ENCODE assay signal across 27 cellular contexts in genomic region chr1:192632641-192633532, GRCh38. TPM values are rescaled to one million over a fixed set of nuclear protein-coding genes. Genes with fewer than 3 reads are reported as not detected.
DNase-seq lines count a peak whose midpoint lies in the region; ATAC-seq, FAIRE-seq and TF ChIP-seq lines count a peak whose summit lies in the region.
"Had no signal": no experiment of that assay in that cellular context is flagged by ENCODE, and none has a peak within 500 bp of the region (broad histone marks: within the 10 kb centered on the region; RNA-seq: fewer than 3 reads in every experiment).

No MANE protein-coding gene starts in this region.

- RAD21 ChIA-PET in GM12878 (lab: Charles Lee; ENCODE audit: unreplicated experiment) = interaction anchor here (1.0 kb wide), 1 partner anchor 16 kb away, joined by 3 read pairs; no protein-coding TSS in a partner anchor

- H3K27me3 ChIP-seq in GM23338 (ENCODE audit: insufficient read depth) = no peaks in the 10 kb centered on the region
- peaks cover 0 to 5% of the 10 kb centered on the region in 2 experiments; a peak in 2 of 4 replicates for H3K27me3 ChIP-seq in GM12878 (replicated peaks in 1 of 2; ENCODE audit: control insufficient read depth in 2 of 2, insufficient read depth in 2 of 2, low read length in 1 of 2)
- H3K27me3 ChIP-seq in neuron (ENCODE audit: insufficient read depth, low read length) = no peaks in the 10 kb centered on the region
- no peaks in the 10 kb centered on the region for H3K27me3 ChIP-seq in suprapubic skin
- H3K27me3 ChIP-seq: tibial artery had no signal

- no peak for TF ChIP-seq CTCF in GM23338 (conservative IDR thresholded peaks at IDR 0.05; ENCODE audit: low read depth in 2 of 2)
- no peak for TF ChIP-seq CTCF in GM12878 (IDR thresholded peaks at IDR 0.05 in 2 of 3, conservative IDR thresholded peaks at IDR 0.05 in 1 of 3; ENCODE audit: control insufficient read depth in 2 of 3, extremely low read depth in 1 of 3, insufficient read depth in 1 of 3, low read depth in 3 of 3, low read length in 3 of 3)
- no peak for TF ChIP-seq CTCF in suprapubic skin (IDR thresholded peaks at IDR 0.05)

- H3K9me3 ChIP-seq in GM12878 (replicated peaks; ENCODE audit: control insufficient read depth, insufficient read depth, low read length) (no peaks in the 10 kb centered on the region), neuron (ENCODE audit: low read length) (no peaks in the 10 kb centered on the region), suprapubic skin (no peaks in the 10 kb centered on the region)
- H3K9me3 ChIP-seq: prostate gland, tibial artery had no signal

- no peaks in the 10 kb centered on the region for H4K20me1 ChIP-seq in GM23338 (replicated peaks; ENCODE audit: insufficient read depth)
- no peaks in the 10 kb centered on the region for H4K20me1 ChIP-seq in GM12878 (ENCODE audit: control insufficient read depth, insufficient read depth)

- peaks cover 12% of the 10 kb centered on the region for H3K4me1 Mint-ChIP-seq in GM23338
- H3K4me1 Mint-ChIP-seq: naive thymus-derived CD8-positive, alpha-beta T cell had no signal

- TF ChIP-seq EP300 in GM12878 (IDR thresholded peaks at IDR 0.05; ENCODE audit: borderline replicate concordance in 1 of 2, control insufficient read depth in 1 of 2, low read depth in 2 of 2, low read length in 2 of 2) (no peak), suprapubic skin (IDR thresholded peaks at IDR 0.05) (no peak)

- H3K27ac Mint-ChIP-seq in GM23338 = no peak overlapping the region
- H3K27ac Mint-ChIP-seq: CD4-positive, alpha-beta T cell; naive thymus-derived CD8-positive, alpha-beta T cell had no signal

- H3K79me2 ChIP-seq in GM23338 (replicated peaks; ENCODE audit: insufficient read depth) (no peaks in the 10 kb centered on the region), GM12878 (ENCODE audit: control insufficient read depth, insufficient read depth, low read length) (no peaks in the 10 kb centered on the region)

- H3K9me3 Mint-ChIP-seq in GM23338 = no peaks in the 10 kb centered on the region
- H3K9me3 Mint-ChIP-seq: CD4-positive, alpha-beta T cell; naive thymus-derived CD8-positive, alpha-beta T cell had no signal

- no peaks in the 10 kb centered on the region for H3K36me3 ChIP-seq in GM23338 (ENCODE audit: insufficient read depth)
- H3K36me3 ChIP-seq in GM12878 (ENCODE audit: control insufficient read depth in 2 of 2, insufficient read depth in 2 of 2, low read length in 1 of 2) = no peaks in the 10 kb centered on the region; a peak in 1 of 4 replicates
- H3K36me3 ChIP-seq in neuron (ENCODE audit: insufficient read depth, low read length) = no peaks in the 10 kb centered on the region
- H3K36me3 ChIP-seq in suprapubic skin = no peaks in the 10 kb centered on the region
- H3K36me3 ChIP-seq: prostate gland, tibial artery had no signal

- H3K36me3 Mint-ChIP-seq in GM23338 (ENCODE audit: low read depth) = no peaks in the 10 kb centered on the region
- H3K36me3 Mint-ChIP-seq: naive thymus-derived CD8-positive, alpha-beta T cell had no signal

- H3K4me3 Mint-ChIP-seq in GM23338 = no peak overlapping the region
- H3K4me3 Mint-ChIP-seq: CD4-positive, alpha-beta T cell; naive thymus-derived CD8-positive, alpha-beta T cell had no signal

- peak; percentile 27 for DNase-seq in GM23338 (ENCODE audit: low spot score)
- peak; percentile 47 for DNase-seq in NCI-H526 treated with DMSO at 0.1 percent for 48 hours (lab: John Stamatoyannopoulos, UW)
- DNase-seq in GM12878 (ENCODE audit: low read depth, low spot score) = no peak
- DNase-seq in NCI-H2107 (lab: John Stamatoyannopoulos, UW) = no peak
- DNase-seq in suprapubic skin (ENCODE audit: low spot score in 2 of 2) = no peak
- DNase-seq: activated CD4-positive, alpha-beta T cell treated with anti-CD3 and anti-CD28 coated beads for 48 hours; CD4-positive, alpha-beta T cell; DMS 273 treated with DMSO at 0.1 percent for 48 hours; GDM1; hypothalamus; KG1; mammary epithelial cell; MV-4-11; naive thymus-derived CD8-positive, alpha-beta T cell; NCI-H187; NCI-H345; NK-92 treated with Interleukin-12 subunit alpha and Interleukin-12 subunit beta, amount 100 ng/mL, for 24 hours; RPMI8226; small intestine; stimulated activated CD4-positive, alpha-beta T cell treated with anti-CD3 and anti-CD28 coated beads, Interleukin-4, amount 100 ng/mL, for 1 hour; stimulated activated naive CD8-positive, alpha-beta T cell treated with anti-CD3 and anti-CD28 coated beads, Interleukin-15, Interleukin-2, amounts not matched to agents 100 U/mL and 50 U/mL, for 24 hours; tibial artery had no signal

- CTCF ChIA-PET in GM12878 (lab: Yijun Ruan, JAX) = interaction anchor here (0.6 to 1.4 kb wide), 4 partner anchors 22 to 174 kb away, joined by 3 to 4 read pairs (median 4); no protein-coding TSS in a partner anchor

- no peaks in the 10 kb centered on the region for H3K9me2 ChIP-seq in GM23338 (ENCODE audit: insufficient read depth)

- H3K4me1 ChIP-seq in GM23338 (ENCODE audit: insufficient read depth) = no peaks in the 10 kb centered on the region
- no peaks in the 10 kb centered on the region for H3K4me1 ChIP-seq in GM12878 (ENCODE audit: control insufficient read depth, insufficient read depth, low read length)
- H3K4me1 ChIP-seq in neuron (ENCODE audit: insufficient read depth, low read length) = peaks cover 18% of the 10 kb centered on the region
- no peaks in the 10 kb centered on the region for H3K4me1 ChIP-seq in suprapubic skin
- H3K4me1 ChIP-seq: prostate gland had no signal

- no peaks in the 10 kb centered on the region for H3F3A ChIP-seq in GM23338 (replicated peaks; ENCODE audit: low read depth)

- POLR2A ChIA-PET in GM12878 (lab: Charles Lee) = no interaction called here

- no peak for FAIRE-seq in GM12878 (lab: Jason Lieb, UNC)
- FAIRE-seq: keratinocyte, small intestine had no signal

- intact Hi-C loops in GM12878 (cut with micrococcal nuclease; ENCODE audit: unreplicated experiment) = no loop called here

- ATAC-seq in GM23338 (peak; percentile 77), GM12878 (0 out of 3 replicates have a peak, but pooled peaks have one; percentile 24), HG02840 (IDR thresholded peaks at IDR 0.05; ENCODE audit: low FRiP score, unreplicated experiment) (no peak), HG03565 (IDR thresholded peaks at IDR 0.05; ENCODE audit: unreplicated experiment) (no peak)
- ATAC-seq: naive thymus-derived CD8-positive, alpha-beta T cell; stimulated activated naive CD8-positive, alpha-beta T cell treated with anti-CD3 and anti-CD28 coated beads, Interleukin-15, Interleukin-2, amounts not matched to agents 100 U/mL and 50 U/mL, for 24 hours had no signal

- no peak overlapping the region for H3K9ac ChIP-seq in GM12878 (ENCODE audit: control insufficient read depth, insufficient read depth, low read length)

- H2AFZ ChIP-seq in GM23338 (no peak overlapping the region), GM12878 (ENCODE audit: control insufficient read depth, low read depth, low read length) (no peak overlapping the region), neuron (ENCODE audit: low read depth, low read length) (peak overlapping the region; percentile 51)

- no peaks in the 10 kb centered on the region for H3K27me3 Mint-ChIP-seq in GM23338 (ENCODE audit: insufficient read depth, low read depth, poor library complexity)
- H3K27me3 Mint-ChIP-seq: CD4-positive, alpha-beta T cell had no signal

- SMC1A ChIA-PET in GM12878 (lab: Charles Lee; ENCODE audit: uncharacterized antibody, unreplicated experiment) = interaction anchor here (1.2 to 1.7 kb wide), 2 partner anchors 17 to 155 kb away, joined by 3 to 4 read pairs; no protein-coding TSS in a partner anchor

- TF ChIP-seq RAD21 in GM12878 (IDR thresholded peaks at IDR 0.05; ENCODE audit: insufficient read depth, low read depth, low read length) = no peak

- H3K27ac ChIP-seq in GM23338 (ENCODE audit: low read depth) = no peak overlapping the region
- no peak overlapping the region for H3K27ac ChIP-seq in GM12878 (ENCODE audit: control insufficient read depth, insufficient read depth)
- H3K27ac ChIP-seq in suprapubic skin = no peak overlapping the region
- H3K27ac ChIP-seq: prostate gland, tibial artery had no signal

- no peak overlapping the region for H3K4me2 ChIP-seq in GM23338
- no peak overlapping the region for H3K4me2 ChIP-seq in GM12878 (ENCODE audit: control insufficient read depth, insufficient read depth)

- no peak overlapping the region for H3K4me3 ChIP-seq in GM23338
- no peak overlapping the region for H3K4me3 ChIP-seq in GM12878
- H3K4me3 ChIP-seq in neuron (ENCODE audit: low read length) = no peak overlapping the region
- no peak overlapping the region for H3K4me3 ChIP-seq in suprapubic skin
- H3K4me3 ChIP-seq: prostate gland, tibial artery had no signal

- 46% methylated on average over 6 of the region's 6 CpGs for WGBS in GM12878 (ENCODE audit: insufficient coverage, insufficient replicate concordance, low lambda C conversion rate, missing lambda C conversion rate)
- 73% methylated on average over 6 of the region's 6 CpGs for WGBS in suprapubic skin

- no peak for TF ChIP-seq POLR2A in GM12878 (IDR thresholded peaks at IDR 0.05; ENCODE audit: low read depth, low read length)
- no peak for TF ChIP-seq POLR2A in suprapubic skin (IDR thresholded peaks at IDR 0.05)

- no TSS peak for BruUV-seq in GM12878 (replicated peaks; lab: Mats Ljungman, UMichigan)

- in situ Hi-C loops in GM12878 (cut with MboI) = no loop called here

RNA-seq across cellular contexts. Expression of gene RGS13, which starts 3.1 kb away (rescaled TPM):
- not detected in 2 replicates for total RNA-seq in GM23338 (2014; rRNA removed; shearing (Covaris generic))
- polyA plus RNA-seq in GM23338 (2016; fragmentation: Nextera tagmentation; extraction: Ambion mirVana) = not detected in 2 replicates
- 2.9 and 3.3 TPM in 2 replicates for total RNA-seq in GM12878 (2013; cell fraction: nucleolus; rRNA removed)
- total RNA-seq in GM12878 (2014; rRNA removed) = 0.23 and 0.33 TPM in 2 replicates
- total RNA-seq in GM12878 (2014; rRNA removed; fragmentation: Illumina TruSeq; extraction: Trizol) = 0.28 and 0.36 TPM in 2 replicates
- total RNA-seq in GM12878 (2021) = 0.23 and 0.29 TPM in 2 replicates
- 0.17 TPM for polyA plus RNA-seq in GM12878 (2011; ENCODE audit: low read depth)
- polyA plus RNA-seq in GM12878 (2011; rRNA removed) = 16.0 and 33.6 TPM in 2 replicates
- polyA plus RNA-seq in GM12878 (2011; cell fraction: cytosol; rRNA removed) = 2.7 and 2.9 TPM in 2 replicates
- 19.3 and 26.7 TPM in 2 replicates for polyA plus RNA-seq in GM12878 (2011; cell fraction: nucleus; rRNA removed)
- 0.41 and 0.52 TPM in 2 replicates for polyA plus RNA-seq in GM12878 (2012)
- 0.35 and 0.63 TPM in 2 replicates for polyA plus RNA-seq in GM12878 (2014; fragmentation: Illumina TruSeq; extraction: Trizol)
- under 1 TPM; 0.66 to 0.77 TPM for polyA plus RNA-seq in GM12878 (2014; fragmentation: Nextera tagmentation; extraction: Ambion mirVana)
- polyA plus RNA-seq in GM12878 (2014; rRNA removed) = 0.16 and 0.36 TPM in 2 replicates
- polyA plus RNA-seq in GM12878 (2016; fragmentation: Nextera tagmentation; extraction: Ambion mirVana) = under 1 TPM in 1 of 2 experiments, not detected in 1; 0.26 TPM
- polyA minus RNA-seq in GM12878 (2011; rRNA and poly(A)+ RNA removed) = 6.7 and 7.0 TPM in 2 replicates
- polyA minus RNA-seq in GM12878 (2011; cell fraction: cytosol; rRNA and poly(A)+ RNA removed) = 1.1 and 1.5 TPM in 2 replicates
- polyA minus RNA-seq in GM12878 (2011; cell fraction: nucleus; rRNA and poly(A)+ RNA removed) = 14.4 and 18.1 TPM in 2 replicates
- total RNA-seq in suprapubic skin = under 1 TPM in 3 of 4 donors, not detected in 1; 0.10 to 0.56 (median 0.34) TPM
- total RNA-seq: mammary epithelial cell; naive thymus-derived CD8-positive, alpha-beta T cell; prostate gland had no signal
- polyA plus RNA-seq: keratinocyte; mammary epithelial cell; naive thymus-derived CD8-positive, alpha-beta T cell had no signal

RNA-seq across cellular contexts. Expression of gene RGS1, which starts 57.3 kb away (rescaled TPM):
- total RNA-seq in GM23338 (2014; rRNA removed; shearing (Covaris generic)) = not detected in 2 replicates
- polyA plus RNA-seq in GM23338 (2016; fragmentation: Nextera tagmentation; extraction: Ambion mirVana) = not detected in 2 replicates
- total RNA-seq in GM12878 (2013; cell fraction: nucleolus; rRNA removed) = 1,986 and 2,133 TPM in 2 replicates
- total RNA-seq in GM12878 (2014; rRNA removed) = 43.7 and 68.1 TPM in 2 replicates
- total RNA-seq in GM12878 (2014; rRNA removed; fragmentation: Illumina TruSeq; extraction: Trizol) = 61.3 and 76.2 TPM in 2 replicates
- total RNA-seq in GM12878 (2021) = 38.5 and 45.8 TPM in 2 replicates
- 60.0 TPM for polyA plus RNA-seq in GM12878 (2011; ENCODE audit: low read depth)
- polyA plus RNA-seq in GM12878 (2011; rRNA removed) = 882 and 1,502 TPM in 2 replicates
- polyA plus RNA-seq in GM12878 (2011; cell fraction: cytosol; rRNA removed) = 230 and 358 TPM in 2 replicates
- 346 and 598 TPM in 2 replicates for polyA plus RNA-seq in GM12878 (2011; cell fraction: nucleus; rRNA removed)
- polyA plus RNA-seq in GM12878 (2012) = 92.1 and 280 TPM in 2 replicates
- polyA plus RNA-seq in GM12878 (2014; fragmentation: Illumina TruSeq; extraction: Trizol) = 48.2 and 72.9 TPM in 2 replicates
- polyA plus RNA-seq in GM12878 (2014; fragmentation: Nextera tagmentation; extraction: Ambion mirVana) = 10 to 100 TPM; 50.8 to 52.2 TPM
- polyA plus RNA-seq in GM12878 (2014; rRNA removed) = 26.6 and 38.0 TPM in 2 replicates
- 10 to 100 TPM; 20.7 to 21.3 TPM for polyA plus RNA-seq in GM12878 (2016; fragmentation: Nextera tagmentation; extraction: Ambion mirVana)
- polyA minus RNA-seq in GM12878 (2011; rRNA and poly(A)+ RNA removed) = 283 and 396 TPM in 2 replicates
- polyA minus RNA-seq in GM12878 (2011; cell fraction: cytosol; rRNA and poly(A)+ RNA removed) = 140 and 173 TPM in 2 replicates
- 1,153 and 1,417 TPM in 2 replicates for polyA minus RNA-seq in GM12878 (2011; cell fraction: nucleus; rRNA and poly(A)+ RNA removed)
- total RNA-seq in suprapubic skin = 10 to 100 TPM in 2 of 4 donors, 1 to 10 TPM in 2; 5.3 to 20.8 (median 13.8) TPM
- total RNA-seq: mammary epithelial cell had no signal
- polyA plus RNA-seq: mammary epithelial cell had no signal

Comparison
In these comparisons a context has a peak if more than half of its experiments do, and no peak if none do; other contexts are left out.
1. ATAC-seq: peak in GM23338 (single experiment) and GM12878 (single experiment); none in HG02840 (single experiment) and HG03565 (single experiment).
2. DNase-seq: peak in GM23338 (single experiment) and NCI-H526 treated with DMSO at 0.1 percent for 48 hours (single experiment); none in GM12878 (single experiment), NCI-H2107 (single experiment) and suprapubic skin (0 of 2).